Comparison of ENCODE assay signal across 9 cellular contexts in genomic region chr11:133955091-133955846, GRCh38. TPM values are rescaled to one million over a fixed set of nuclear protein-coding genes. Genes with fewer than 3 reads are reported as not detected.
DNase-seq lines count a peak whose midpoint lies in the region; ATAC-seq and TF ChIP-seq lines count a peak whose summit lies in the region.
"Had no signal": no experiment of that assay in that cellular context is flagged by ENCODE, and none has a peak within 500 bp of the region (broad histone marks: within the 10 kb centered on the region; RNA-seq: fewer than 3 reads in every experiment).

No MANE protein-coding gene starts in this region.

- TF ChIP-seq CTCF in astrocyte of the cerebellum (IDR thresholded peaks at IDR 0.05; ENCODE audit: low read depth, low read length, missing control alignments) (no peak), mesothelial cell of epicardium (IDR thresholded peaks at IDR 0.05; ENCODE audit: unreplicated experiment) (no peak)

- H3K27me3 Mint-ChIP-seq in mesothelial cell of epicardium (ENCODE audit: low read depth), result peaks cover 93% of the 10 kb centered on the region

- 6% methylated on average over 46 of the region's 46 CpGs for WGBS in thymus

- H3K4me1 Mint-ChIP-seq in mesothelial cell of epicardium, result peaks cover 28% of the 10 kb centered on the region

- in situ Hi-C loops in astrocyte of the cerebellum (cut with HindIII; ENCODE audit: low sequenced_read_pairs), result no loop called here

- H3K36me3 ChIP-seq in thymus (ENCODE audit: control insufficient read depth, insufficient read depth), result no peaks in the 10 kb centered on the region

- no peaks in the 10 kb centered on the region for H3K36me3 Mint-ChIP-seq in mesothelial cell of epicardium

- H3K4me3 Mint-ChIP-seq in mesothelial cell of epicardium, result peak overlapping the region; percentile 65

- H3K4me1 ChIP-seq in thymus (ENCODE audit: control insufficient read depth, insufficient read depth, low read length), result peaks cover 8% of the 10 kb centered on the region

- H3K9me3 ChIP-seq in thymus (ENCODE audit: control insufficient read depth), result no peaks in the 10 kb centered on the region

- peaks cover 46% of the 10 kb centered on the region for H3K27me3 ChIP-seq in thymus (ENCODE audit: control insufficient read depth, insufficient read depth)

- no peak overlapping the region for H3K27ac ChIP-seq in thymus (ENCODE audit: low read depth)

- H3K4me3 ChIP-seq in astrocyte of the cerebellum (ENCODE audit: low read depth, low read length), result peak overlapping the region; percentile 9
- H3K4me3 ChIP-seq in thymus (ENCODE audit: low read length), result peak overlapping the region; percentile 67

- DNase-seq in NCI-H510A (lab: John Stamatoyannopoulos, UW) (peak; percentile 24), NCI-H510A treated with DMSO at 0.1 percent for 48 hours (lab: John Stamatoyannopoulos, UW) (no peak), astrocyte of the cerebellum (ENCODE audit: low read depth) (no peak), mesothelial cell of epicardium (ENCODE audit: low spot score in 2 of 2, unreplicated experiment in 2 of 2) (no peak), putamen (ENCODE audit: low spot score) (no peak)
- DNase-seq in effector CD4-positive, alpha-beta T cell, result no peak

- no peak for ATAC-seq in HG03460 (IDR thresholded peaks at IDR 0.05; ENCODE audit: unreplicated experiment)

- H3K9me3 Mint-ChIP-seq in mesothelial cell of epicardium, result no peaks in the 10 kb centered on the region

- no peak overlapping the region for H3K27ac Mint-ChIP-seq in mesothelial cell of epicardium

RNA-seq across cellular contexts. Expression of gene IGSF9B, which starts 1.5 kb away (rescaled TPM):
- total RNA-seq in mesothelial cell of epicardium, result 4.8 to 7.0 TPM (median 5.8 TPM) in 3 replicates
- polyA plus RNA-seq in thymus, result 1.6 TPM
- polyA plus RNA-seq: fibroblast of lung had no signal
